In the genomic region with DNA sequence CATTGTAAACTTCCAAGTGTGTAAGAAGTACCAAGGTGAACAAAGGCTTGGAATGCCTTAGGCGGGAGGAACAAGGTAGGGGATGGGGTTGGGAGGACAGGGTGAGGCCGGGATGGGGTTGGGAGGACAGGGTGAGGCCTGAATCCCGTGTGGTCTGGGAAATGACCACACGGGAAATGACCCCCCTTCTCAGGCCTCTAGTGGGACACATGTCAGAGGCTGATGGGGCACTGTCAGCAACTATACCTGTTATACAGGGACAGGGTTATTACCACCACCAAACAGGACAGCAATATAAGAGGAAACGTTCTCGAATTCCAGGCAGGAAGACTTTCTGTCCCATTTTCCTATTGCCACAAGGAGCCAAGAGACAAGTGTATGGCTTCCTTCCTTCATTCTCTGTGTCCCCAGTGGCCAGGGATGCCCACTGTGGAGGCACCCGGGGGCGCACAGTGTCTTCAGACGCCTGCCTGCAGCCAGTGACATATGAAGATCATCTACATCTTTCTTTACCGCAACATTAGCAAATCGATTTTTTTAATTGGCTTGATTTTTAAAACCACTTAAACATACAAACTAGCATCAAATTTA, we compare ENCODE assay signal across 8 cellular contexts. TPM values are rescaled to one million over a fixed set of nuclear protein-coding genes. Genes with fewer than 3 reads are reported as not detected.
DNase-seq lines count a peak whose midpoint lies in the region; ATAC-seq and TF ChIP-seq lines count a peak whose summit lies in the region.

No MANE protein-coding gene starts in this region.

- peak; percentile 1 for DNase-seq in COLO668 (lab: John Stamatoyannopoulos, UW; ENCODE audit: unreplicated experiment)
- DNase-seq in KBM-7, result peak; percentile 23
- no peak for DNase-seq in brain microvascular endothelial cell
- DNase-seq in naive thymus-derived CD4-positive, alpha-beta T cell, result peak in 1 of 9 donors; percentile 7
- DNase-seq in CD1c-positive myeloid dendritic cell (ENCODE audit: extremely low spot score), result no peak
- DNase-seq in NCI-H524 treated with DMSO at 0.1 percent for 48 hours (lab: John Stamatoyannopoulos, UW), result no peak
- no peak for DNase-seq in cardiac septum (ENCODE audit: low spot score)
- DNase-seq in prostate gland (ENCODE audit: low spot score), result no peak

- no peak overlapping the region for H3K27ac ChIP-seq in brain microvascular endothelial cell
- H3K27ac ChIP-seq in naive thymus-derived CD4-positive, alpha-beta T cell (ENCODE audit: low read depth, low read length), result no peak overlapping the region
- H3K27ac ChIP-seq in prostate gland, result no peak overlapping the region

- H3K27me3 ChIP-seq in brain microvascular endothelial cell (replicated peaks), result no peaks in the 10 kb centered on the region
- peaks cover 10 to 11% of the 10 kb centered on the region in 2 donors for H3K27me3 ChIP-seq in naive thymus-derived CD4-positive, alpha-beta T cell (ENCODE audit: control insufficient read depth in 2 of 2, insufficient read depth in 2 of 2, low read length in 2 of 2)
- H3K27me3 ChIP-seq in prostate gland (replicated peaks; ENCODE audit: insufficient read depth), result peaks cover 5% of the 10 kb centered on the region

- TF ChIP-seq CTCF in brain microvascular endothelial cell (IDR thresholded peaks at IDR 0.05; ENCODE audit: low read depth, low read length, missing control alignments) (no peak), prostate gland (IDR thresholded peaks at IDR 0.05) (no peak)

- peaks cover 6 to 55% (median 19%) of the 10 kb centered on the region in 7 donors for H3K4me1 Mint-ChIP-seq in naive thymus-derived CD4-positive, alpha-beta T cell

- CTCF ChIA-PET in naive thymus-derived CD4-positive, alpha-beta T cell (lab: Charles Lee), result no interaction called here

- in situ Hi-C loops in KBM-7 (cut with MboI; ENCODE audit: low pct_unique_long_range_greater_than_20kb, low sequenced_read_pairs) (no loop called here), brain microvascular endothelial cell (cut with HindIII; ENCODE audit: low pct_ligation_motif_present, low sequenced_read_pairs) (no loop called here)

- H3K27me3 Mint-ChIP-seq in naive thymus-derived CD4-positive, alpha-beta T cell, result peaks cover 2 to 45% (median 33%) of the 10 kb centered on the region in 5 donors

- peak overlapping the region in 2 of 9 donors; percentile 56 to 97 for H3K27ac Mint-ChIP-seq in naive thymus-derived CD4-positive, alpha-beta T cell

- peak overlapping the region; percentile 80 to 94 (median 86) for H3K4me3 Mint-ChIP-seq in naive thymus-derived CD4-positive, alpha-beta T cell

- intact Hi-C loops in naive thymus-derived CD4-positive, alpha-beta T cell (cut with micrococcal nuclease), result loop anchor here (5.0 to 10.0 kb wide), 3 partner anchors 38 to 1340 kb away; a partner anchor contains a TSS
- intact Hi-C loops in cardiac septum (cut with DNase I) (no loop called here), prostate gland (cut with DNase I) (no loop called here)

- no peaks in the 10 kb centered on the region for H3K36me3 ChIP-seq in brain microvascular endothelial cell (replicated peaks)
- H3K36me3 ChIP-seq in naive thymus-derived CD4-positive, alpha-beta T cell (ENCODE audit: control insufficient read depth in 2 of 3, insufficient read depth in 3 of 3, low read length in 3 of 3), result no peaks in the 10 kb centered on the region
- H3K36me3 ChIP-seq in prostate gland, result no peaks in the 10 kb centered on the region

- no peak for ATAC-seq in naive thymus-derived CD4-positive, alpha-beta T cell

- H3K4me3 ChIP-seq in brain microvascular endothelial cell (ENCODE audit: low read depth, low read length) (peak overlapping the region; percentile 80), prostate gland (no peak overlapping the region)
- H3K4me3 ChIP-seq in naive thymus-derived CD4-positive, alpha-beta T cell (ENCODE audit: low read length), result peak overlapping the region; percentile 82

- peaks cover 9 to 18% of the 10 kb centered on the region in 2 donors for H3K4me1 ChIP-seq in naive thymus-derived CD4-positive, alpha-beta T cell (ENCODE audit: control insufficient read depth in 2 of 2, insufficient read depth in 2 of 2, low read length in 2 of 2)
- peaks cover 5% of the 10 kb centered on the region for H3K4me1 ChIP-seq in prostate gland (replicated peaks)

- POLR2A ChIA-PET in naive thymus-derived CD4-positive, alpha-beta T cell (lab: Charles Lee), result interaction anchor here (0.8 kb wide), 1 partner anchor 130 kb away, joined by 3 read pairs; no protein-coding TSS in a partner anchor

- no peaks in the 10 kb centered on the region for H3K9me3 Mint-ChIP-seq in naive thymus-derived CD4-positive, alpha-beta T cell

- no peak for TF ChIP-seq POLR2A in prostate gland (IDR thresholded peaks at IDR 0.05)

- peaks cover 0 to 24% (median 0%) of the 10 kb centered on the region in 5 donors for H3K36me3 Mint-ChIP-seq in naive thymus-derived CD4-positive, alpha-beta T cell

- H3K9me3 ChIP-seq in naive thymus-derived CD4-positive, alpha-beta T cell (ENCODE audit: control insufficient read depth in 2 of 3, low read length in 3 of 3), result no peaks in the 10 kb centered on the region
- no peaks in the 10 kb centered on the region for H3K9me3 ChIP-seq in prostate gland

- 47% methylated on average over 11 of the region's 11 CpGs for WGBS in prostate gland

RNA-seq across cellular contexts. Expression of a gene that starts 1.3 kb away (rescaled TPM):
- total RNA-seq in naive thymus-derived CD4-positive, alpha-beta T cell, result 100 to 1,000 TPM in 1 of 5 experiments, 1 to 10 TPM in 2, under 1 TPM in 2; 0.05 to 219 (median 1.6) TPM
- polyA plus RNA-seq in naive thymus-derived CD4-positive, alpha-beta T cell, result under 1 TPM; 0.12 to 0.20 TPM
- 1.1 TPM for total RNA-seq in cardiac septum
- total RNA-seq in prostate gland, result 1 to 10 TPM; 2.0 to 2.9 TPM

Comparison
In these comparisons a context has a peak if more than half of its experiments do, and no peak if none do; other contexts are left out.
1. DNase-seq: peak in COLO668 (single experiment) and KBM-7 (single experiment); none in brain microvascular endothelial cell (single experiment), CD1c-positive myeloid dendritic cell (single experiment), NCI-H524 treated with DMSO at 0.1 percent for 48 hours (single experiment), cardiac septum (single experiment) and prostate gland (single experiment).
2. H3K4me3 ChIP-seq: peak in brain microvascular endothelial cell (single experiment) and naive thymus-derived CD4-positive, alpha-beta T cell (single experiment); none in prostate gland (0 of 2).
3. intact Hi-C loops: an anchor here in naive thymus-derived CD4-positive, alpha-beta T cell (5.0 to 10.0 kb wide); none called in cardiac septum and prostate gland.